ENCODE assay signal across 17 cellular contexts in the genomic region with DNA sequence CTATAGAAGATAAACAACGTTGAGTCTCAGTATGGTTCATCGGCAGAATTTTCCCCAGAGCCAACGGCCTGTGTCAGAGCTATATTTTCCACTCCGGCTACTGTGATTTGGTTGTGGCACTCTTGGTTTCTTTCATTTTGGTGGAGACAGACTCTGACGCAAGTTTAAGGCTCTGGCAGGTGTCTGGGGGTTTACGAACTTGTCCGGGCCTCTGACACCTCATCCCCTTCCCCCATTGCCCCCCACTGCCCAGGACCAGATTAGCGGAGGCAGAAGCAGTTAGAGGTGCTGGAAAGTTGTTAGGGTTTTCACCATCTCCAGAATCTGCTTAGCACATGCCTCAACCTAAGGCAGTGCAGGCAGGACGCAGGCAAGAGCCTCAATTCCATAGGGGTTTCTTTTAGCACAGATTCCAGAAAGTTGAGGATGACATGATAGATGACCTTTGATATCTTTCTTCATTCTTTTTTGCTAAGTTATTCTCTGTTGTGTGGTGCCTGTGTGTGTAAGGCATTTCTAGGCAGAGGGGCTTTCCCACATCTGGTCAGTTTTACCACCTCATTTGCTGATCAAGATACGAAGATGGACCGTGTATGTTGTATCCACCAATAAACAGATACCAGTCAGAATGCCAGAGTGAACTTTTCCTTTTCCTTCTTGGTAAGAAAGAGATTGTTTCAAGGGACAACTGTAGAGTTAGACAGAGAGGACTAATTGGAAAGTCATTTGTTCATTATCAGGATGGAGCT. TPM values are rescaled to one million over a fixed set of nuclear protein-coding genes. Genes with fewer than 3 reads are reported as not detected.
DNase-seq lines count a peak whose midpoint lies in the region; ATAC-seq and TF ChIP-seq lines count a peak whose summit lies in the region.
"Had no signal": no experiment of that assay in that cellular context is flagged by ENCODE, and none has a peak within 500 bp of the region (broad histone marks: within the 10 kb centered on the region; RNA-seq: fewer than 3 reads in every experiment).

No MANE protein-coding gene starts in this region.

- no peak overlapping the region for H2BK120ac ChIP-seq in neuronal stem cell (ENCODE audit: low read depth, low read length)

- H3K79me1 ChIP-seq in neuronal stem cell (ENCODE audit: low read depth, low read length), result no peaks in the 10 kb centered on the region

- no peak overlapping the region for H2BK12ac ChIP-seq in neuronal stem cell (ENCODE audit: low read length)

- no peaks in the 10 kb centered on the region for H3K4me1 ChIP-seq in neuronal stem cell (ENCODE audit: control insufficient read depth in 2 of 2, insufficient read depth in 1 of 2, low read depth in 1 of 2, low read length in 2 of 2)
- H3K4me1 ChIP-seq in left lung, result no peaks in the 10 kb centered on the region

- no peak overlapping the region for H3K4me3 Mint-ChIP-seq in T-helper 1 cell treated with Interleukin-12 subunit alpha and Interleukin-12 subunit beta and Interleukin-4 antibody, amounts not matched to agents 30 μg/mL and 1 μg/mL, for 36 hours

- no peak overlapping the region for H4K8ac ChIP-seq in neuronal stem cell (ENCODE audit: low read depth, low read length)

- H4K91ac ChIP-seq in neuronal stem cell (ENCODE audit: low read depth, low read length, poor library complexity), result no peak overlapping the region

- H3K36me3 ChIP-seq in neuronal stem cell (replicated peaks in 1 of 2; ENCODE audit: control insufficient read depth in 2 of 2, insufficient read depth in 2 of 2, low read length in 2 of 2) (no peaks in the 10 kb centered on the region), left lung (no peaks in the 10 kb centered on the region)

- no CpG with 5 or more reads among the region's 11 CpGs for WGBS in neuronal stem cell (ENCODE audit: extremely low coverage in 2 of 2, insufficient read length in 2 of 2, insufficient replicate concordance in 1 of 2), 2 donors

- H3K4me2 ChIP-seq in neuronal stem cell (ENCODE audit: insufficient read depth, low read length, poor library complexity, severe bottlenecking), result no peak overlapping the region

- peak overlapping the region; percentile 22 for H3K14ac ChIP-seq in neuronal stem cell (ENCODE audit: low read length)

- no peaks in the 10 kb centered on the region for H3K9me3 Mint-ChIP-seq in T-helper 1 cell treated with Interleukin-12 subunit alpha and Interleukin-12 subunit beta and Interleukin-4 antibody, amounts not matched to agents 30 μg/mL and 1 μg/mL, for 36 hours

- TF ChIP-seq CTCF in left lung (IDR thresholded peaks at IDR 0.05), result no peak

- intact Hi-C loops in left lung (cut with DNase I), result no loop called here

- H3K27me3 Mint-ChIP-seq in T-helper 1 cell treated with Interleukin-12 subunit alpha and Interleukin-12 subunit beta and Interleukin-4 antibody, amounts not matched to agents 30 μg/mL and 1 μg/mL, for 36 hours (ENCODE audit: low read depth), result peaks cover 57% of the 10 kb centered on the region

- no peaks in the 10 kb centered on the region for H3K9me3 ChIP-seq in neuronal stem cell (replicated peaks in 1 of 2; ENCODE audit: control insufficient read depth in 2 of 2, insufficient read depth in 1 of 2, low read depth in 1 of 2, low read length in 2 of 2)
- H3K9me3 ChIP-seq in left lung, result no peaks in the 10 kb centered on the region
- H3K9me3 ChIP-seq: mucosa of descending colon had no signal

- H2AK5ac ChIP-seq in neuronal stem cell (ENCODE audit: low read depth, low read length), result no peak overlapping the region

- peaks cover 4% of the 10 kb centered on the region for H3K36me3 Mint-ChIP-seq in T-helper 1 cell treated with Interleukin-12 subunit alpha and Interleukin-12 subunit beta and Interleukin-4 antibody, amounts not matched to agents 30 μg/mL and 1 μg/mL, for 36 hours (ENCODE audit: low read depth)

- H3K4ac ChIP-seq in neuronal stem cell (ENCODE audit: low read length), result no peak overlapping the region

- ATAC-seq in GM19468 (IDR thresholded peaks at IDR 0.05; ENCODE audit: extremely low read depth, unreplicated experiment), result peak; percentile 38
- no peak for ATAC-seq in HG02852 (IDR thresholded peaks at IDR 0.05; ENCODE audit: unreplicated experiment)
- no peak for ATAC-seq in left lung

- H2BK15ac ChIP-seq in neuronal stem cell (ENCODE audit: low read length), result no peak overlapping the region

- H3K27ac ChIP-seq in neuronal stem cell (replicated peaks; ENCODE audit: low read length), result no peak overlapping the region
- no peak overlapping the region for H3K27ac ChIP-seq in left lung
- H3K27ac ChIP-seq: 22Rv1, epithelial cell of prostate had no signal

- no peak overlapping the region for H3K9ac ChIP-seq in neuronal stem cell (ENCODE audit: low read depth, low read length, poor library complexity)

- DNase-seq in T-helper 1 cell (no peak), NAMALWA (ENCODE audit: low spot score) (peak; percentile 51), neuronal stem cell (ENCODE audit: low spot score) (no peak), NCI-H226 (no peak), left lung (no peak)
- DNase-seq: HCEC 1CT, mucosa of descending colon, NCI-H1436 treated with DMSO at 0.1 percent for 48 hours, NCI-H524 treated with DMSO at 0.1 percent for 48 hours, T-helper 9 cell had no signal

- H3K4me3 ChIP-seq in neuronal stem cell (ENCODE audit: low read length in 2 of 2), result no peak overlapping the region
- no peak overlapping the region for H3K4me3 ChIP-seq in left lung
- H3K4me3 ChIP-seq: mucosa of descending colon had no signal

- peaks cover 54% of the 10 kb centered on the region for H3K4me1 Mint-ChIP-seq in T-helper 1 cell treated with Interleukin-12 subunit alpha and Interleukin-12 subunit beta and Interleukin-4 antibody, amounts not matched to agents 30 μg/mL and 1 μg/mL, for 36 hours (ENCODE audit: low read depth)

- peak overlapping the region; percentile 2 for H3K27ac Mint-ChIP-seq in T-helper 1 cell treated with Interleukin-12 subunit alpha and Interleukin-12 subunit beta and Interleukin-4 antibody, amounts not matched to agents 30 μg/mL and 1 μg/mL, for 36 hours

- no peak overlapping the region for H2AFZ ChIP-seq in neuronal stem cell (ENCODE audit: low read length)

- H3K27me3 ChIP-seq in neuronal stem cell (ENCODE audit: control insufficient read depth in 3 of 3, insufficient read depth in 3 of 3, low read depth in 1 of 3, low read length in 3 of 3) (peaks cover 0 to 3% (median 0%) of the 10 kb centered on the region in 3 experiments), left lung (no peaks in the 10 kb centered on the region)

- H3K23ac ChIP-seq in neuronal stem cell (ENCODE audit: low read depth, low read length, poor library complexity), result no peak overlapping the region

- no peak overlapping the region for H3K18ac ChIP-seq in neuronal stem cell (ENCODE audit: low read length)

- H2BK5ac ChIP-seq in neuronal stem cell (ENCODE audit: low read length), result no peak overlapping the region

RNA-seq across cellular contexts. Expression of a gene that starts 18.4 kb away (rescaled TPM):
- not detected for polyA plus RNA-seq in neuronal stem cell (2013, experiment 1 of 2)
- not detected for polyA plus RNA-seq in neuronal stem cell (2013, experiment 2 of 2)
- total RNA-seq in left lung, result 1 to 10 TPM; 3.0 to 6.2 TPM
- total RNA-seq: chondrocyte had no signal
- polyA plus RNA-seq: keratinocyte had no signal

RNA-seq across cellular contexts. Expression of a gene that starts 20.1 kb away (rescaled TPM):
- polyA plus RNA-seq in neuronal stem cell (2013, experiment 1 of 2), result not detected
- not detected for polyA plus RNA-seq in neuronal stem cell (2013, experiment 2 of 2)
- total RNA-seq in left lung, result not detected
- total RNA-seq: chondrocyte, mucosa of descending colon had no signal
- polyA plus RNA-seq: keratinocyte had no signal
